In the genomic region with DNA sequence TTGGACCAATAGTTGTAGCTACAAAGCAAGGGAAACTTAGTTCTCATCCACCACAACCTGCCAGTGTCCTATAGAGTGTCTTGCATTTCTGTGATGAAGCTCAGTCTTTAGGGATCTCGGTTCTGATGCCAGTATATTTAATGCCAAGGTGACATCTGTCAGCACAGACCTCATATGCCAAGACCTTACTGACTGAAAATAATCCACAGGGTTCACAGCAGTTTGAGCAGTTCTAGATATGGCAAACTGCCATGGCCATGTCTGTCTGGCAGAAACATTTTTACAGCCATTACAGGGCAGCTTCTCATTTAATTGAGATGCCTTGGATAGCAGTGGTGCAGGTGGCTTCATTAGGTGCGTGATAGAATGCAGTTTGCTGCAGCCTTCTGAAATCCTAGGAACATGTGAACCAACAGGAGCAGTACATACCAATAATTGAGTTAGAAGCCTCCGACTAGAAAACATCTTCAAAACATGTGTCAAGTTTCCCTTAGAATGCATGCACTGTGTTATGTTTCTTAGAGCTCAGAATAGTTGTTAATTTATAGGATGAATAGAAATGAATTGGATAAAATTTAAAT, we compare ENCODE assay signal across 19 cellular contexts.
"Had no signal": no experiment of that assay in that cellular context is flagged by ENCODE, and none has a peak within 500 bp of the region (broad histone marks: within the 10 kb centered on the region; RNA-seq: fewer than 3 reads in every experiment).

No MANE protein-coding gene starts in this region.

- H3K9me3 ChIP-seq: colonic mucosa, esophagus squamous epithelium, ovary, tibial nerve had no signal

- H3K4me3 ChIP-seq: colonic mucosa, esophagus squamous epithelium, ovary, spleen, tibial nerve had no signal

- DNase-seq: activated B cell treated with CpG ODN at 0.5 μM for 24 hours; activated CD4-positive, alpha-beta T cell treated with anti-CD3 and anti-CD28 coated beads, Interleukin-2, amount 50 U/mL, for 1 hour; activated CD8-positive, alpha-beta T cell treated with anti-CD3 and anti-CD28 coated beads for 36 hours; activated gamma-delta T cell treated with Interleukin-2 at 50 U/mL for 16 hours; activated naive CD4-positive, alpha-beta T cell treated with anti-CD3 and anti-CD28 coated beads, Interleukin-2, amount 50 U/mL, for 16 hours; activated T-cell treated with anti-CD3 and anti-CD28 coated beads, Interleukin-2, amount 50 U/mL, for 4 hours; amniotic stem cell; central memory CD4-positive, alpha-beta T cell; colonic mucosa; effector CD8-positive, alpha-beta T cell; esophagus squamous epithelium; foreskin melanocyte; naive thymus-derived CD4-positive, alpha-beta T cell; ovary; spleen; stimulated activated naive CD4-positive, alpha-beta T cell treated with Interleukin-2 at 50 U/mL for 16 hours had no signal

- H3K27me3 ChIP-seq: colonic mucosa, esophagus squamous epithelium, ovary, spleen, tibial nerve had no signal

- ATAC-seq: activated CD8-positive, alpha-beta T cell treated with anti-CD3 and anti-CD28 coated beads for 36 hours; activated T-cell treated with anti-CD3 and anti-CD28 coated beads, Interleukin-2, amount 50 U/mL, for 4 hours; activated T-helper 17 cell treated with anti-CD3 and anti-CD28 coated beads, Interleukin-2, amount 50 U/mL, for 72 hours; naive thymus-derived CD4-positive, alpha-beta T cell had no signal

- H3K4me1 ChIP-seq: colonic mucosa, esophagus squamous epithelium, spleen, tibial nerve had no signal

- H3K27ac ChIP-seq: colonic mucosa, epithelial cell of prostate, esophagus squamous epithelium, ovary, spleen, tibial nerve had no signal

- H3K36me3 ChIP-seq: colonic mucosa, esophagus squamous epithelium, ovary, spleen, tibial nerve had no signal
